Comparison of ENCODE assay signal across 2 cellular contexts in genomic region chr18:23545247-23545789, GRCh38.
A peak's percentile ranks its signal among the peaks of the same experiment; 100 is the strongest.
TF ChIP-seq lines count a peak whose summit lies in the region.

No MANE protein-coding gene starts in this region.

TF ChIP-seq in K562, 482 proteins besides CTCF, POLR2A, EP300 and RAD21:
- TF ChIP-seq CEBPB (tag; IDR thresholded peaks at IDR 0.05) (0 out of 2 replicates have a peak, but pooled peaks have one; percentile 22), NFE2L1 (tag; IDR thresholded peaks at IDR 0.05; ENCODE audit: borderline replicate concordance, low read depth) (no peak)

TF ChIP-seq in HepG2, 621 proteins besides CTCF, POLR2A, EP300 and RAD21 (continues in another document):
- TF ChIP-seq GLMP (CRISPR knock-in tag; IDR thresholded peaks at IDR 0.05; ENCODE audit: borderline replicate concordance) (no peak), TGIF2 (CRISPR knock-in tag; IDR thresholded peaks at IDR 0.05) (no peak), USF2 (IDR thresholded peaks at IDR 0.05; ENCODE audit: low read depth, low read length) (no peak), USF2 (CRISPR knock-in tag; IDR thresholded peaks at IDR 0.05; ENCODE audit: borderline replicate concordance) (no peak), RAD51 (IDR thresholded peaks at IDR 0.05; ENCODE audit: borderline replicate concordance) (no peak), ZC3H4 (CRISPR knock-in tag; IDR thresholded peaks at IDR 0.05; ENCODE audit: borderline replicate concordance) (no peak), SNAI1 (CRISPR knock-in tag; IDR thresholded peaks at IDR 0.05; ENCODE audit: borderline replicate concordance) (no peak), MLLT10 (CRISPR knock-in tag; IDR thresholded peaks at IDR 0.05) (no peak), CHCHD3 (CRISPR knock-in tag; IDR thresholded peaks at IDR 0.05) (no peak), GATAD2A (CRISPR knock-in tag; IDR thresholded peaks at IDR 0.05) (peak; percentile 91), ZNF841 (CRISPR knock-in tag; IDR thresholded peaks at IDR 0.05; ENCODE audit: borderline replicate concordance) (no peak), ZNF678 (CRISPR knock-in tag; IDR thresholded peaks at IDR 0.05) (no peak), RBAK (CRISPR knock-in tag; IDR thresholded peaks at IDR 0.05) (no peak), ZNF138 (CRISPR knock-in tag; IDR thresholded peaks at IDR 0.05; ENCODE audit: low read depth) (no peak), FOXC1 (CRISPR knock-in tag; IDR thresholded peaks at IDR 0.05; ENCODE audit: borderline replicate concordance) (no peak; the same call in 1 of the 2 replicates), ISL2 (CRISPR knock-in tag; IDR thresholded peaks at IDR 0.05) (peak; percentile 62), ZNF749 (CRISPR knock-in tag; IDR thresholded peaks at IDR 0.05; ENCODE audit: borderline replicate concordance) (no peak), FOXO1 (CRISPR knock-in tag; IDR thresholded peaks at IDR 0.05) (peak; percentile 76; the same call in 1 of the 2 replicates), ZNF879 (CRISPR knock-in tag; IDR thresholded peaks at IDR 0.05) (no peak), ZNF580 (CRISPR knock-in tag; IDR thresholded peaks at IDR 0.05; ENCODE audit: borderline replicate concordance, low read depth) (no peak), ZFP36 (IDR thresholded peaks at IDR 0.05; ENCODE audit: borderline replicate concordance, low read depth, low read length, partially characterized antibody) (no peak), ESRRA (CRISPR knock-in tag; IDR thresholded peaks at IDR 0.05; ENCODE audit: low read depth) (peak; percentile 57; the same call in 1 of the 2 replicates), ZMAT3 (CRISPR knock-in tag; conservative IDR thresholded peaks at IDR 0.05) (no peak), CCDC6 (CRISPR knock-in tag; IDR thresholded peaks at IDR 0.05) (no peak), ZNF18 (CRISPR knock-in tag; IDR thresholded peaks at IDR 0.05; ENCODE audit: insufficient replicate concordance) (no peak), KLF13 (CRISPR knock-in tag; IDR thresholded peaks at IDR 0.05) (no peak), NFE2L1 (CRISPR knock-in tag; IDR thresholded peaks at IDR 0.05; ENCODE audit: borderline replicate concordance) (no peak), NPAS2 (CRISPR knock-in tag; IDR thresholded peaks at IDR 0.05; ENCODE audit: borderline replicate concordance) (no peak), CBX5 (CRISPR knock-in tag; IDR thresholded peaks at IDR 0.05; ENCODE audit: borderline replicate concordance) (no peak), MLXIP (CRISPR knock-in tag; IDR thresholded peaks at IDR 0.05; ENCODE audit: borderline replicate concordance) (no peak), ZFP90 (CRISPR knock-in tag; IDR thresholded peaks at IDR 0.05; ENCODE audit: borderline replicate concordance) (no peak), ARHGAP35 (CRISPR knock-in tag; IDR thresholded peaks at IDR 0.05; ENCODE audit: borderline replicate concordance) (no peak), PHF5A (CRISPR knock-in tag; IDR thresholded peaks at IDR 0.05; ENCODE audit: low read depth, unreplicated experiment) (no peak), ZNF33B (CRISPR knock-in tag; IDR thresholded peaks at IDR 0.05) (no peak), ZNF329 (CRISPR knock-in tag; IDR thresholded peaks at IDR 0.05; ENCODE audit: low read depth) (no peak), NFE2L2 (IDR thresholded peaks at IDR 0.05; ENCODE audit: low read length) (no peak), HNRNPUL1 (IDR thresholded peaks at IDR 0.05; ENCODE audit: low read depth, low read length) (no peak), RBM22 (optimal IDR thresholded peaks at IDR 0.05; ENCODE audit: low read length) (no peak), ZNF761 (CRISPR knock-in tag; conservative IDR thresholded peaks at IDR 0.05) (no peak), RXRA (CRISPR knock-in tag; IDR thresholded peaks at IDR 0.05) (peak; percentile 98), HHEX (CRISPR knock-in tag; IDR thresholded peaks at IDR 0.05) (no peak; the same call in 1 of the 2 replicates), ATF4 (CRISPR knock-in tag; IDR thresholded peaks at IDR 0.05) (0 out of 4 replicates have a peak, but pooled peaks of 1 of the 2 experiments have one; percentile 42), ZNF101 (CRISPR knock-in tag; IDR thresholded peaks at IDR 0.05; ENCODE audit: borderline replicate concordance, low read depth) (no peak), KMT2B (CRISPR knock-in tag; IDR thresholded peaks at IDR 0.05) (no peak), MED1 (CRISPR knock-in tag; IDR thresholded peaks at IDR 0.05) (peak; percentile 90), ZSCAN29 (CRISPR knock-in tag; conservative IDR thresholded peaks at IDR 0.05) (no peak), ZNF570 (CRISPR knock-in tag; IDR thresholded peaks at IDR 0.05; ENCODE audit: borderline replicate concordance) (no peak), CSRNP1 (CRISPR knock-in tag; IDR thresholded peaks at IDR 0.05) (no peak), CREB1 (IDR thresholded peaks at IDR 0.05) (no peak), CREB1 (CRISPR knock-in tag; IDR thresholded peaks at IDR 0.05) (no peak), CAMTA2 (CRISPR knock-in tag; IDR thresholded peaks at IDR 0.05; ENCODE audit: borderline replicate concordance) (no peak), TEAD2 (CRISPR knock-in tag; IDR thresholded peaks at IDR 0.05) (no peak), ZNF160 (CRISPR knock-in tag; IDR thresholded peaks at IDR 0.05) (no peak), BCL6 (CRISPR knock-in tag; IDR thresholded peaks at IDR 0.05) (peak; percentile 83), NR3C1 (CRISPR knock-in tag; IDR thresholded peaks at IDR 0.05) (no peak), IRF9 (CRISPR knock-in tag; IDR thresholded peaks at IDR 0.05; ENCODE audit: borderline replicate concordance) (no peak), ZFAT (CRISPR knock-in tag; conservative IDR thresholded peaks at IDR 0.05) (no peak), MBNL3 (CRISPR knock-in tag; conservative IDR thresholded peaks at IDR 0.05) (no peak), SRSF1 (optimal IDR thresholded peaks at IDR 0.05; ENCODE audit: low read depth, low read length) (no peak), ZNF136 (CRISPR knock-in tag; IDR thresholded peaks at IDR 0.05; ENCODE audit: low read depth) (no peak), U2AF2 (IDR thresholded peaks at IDR 0.05; ENCODE audit: low read depth, low read length) (no peak)
